In the genomic region with DNA sequence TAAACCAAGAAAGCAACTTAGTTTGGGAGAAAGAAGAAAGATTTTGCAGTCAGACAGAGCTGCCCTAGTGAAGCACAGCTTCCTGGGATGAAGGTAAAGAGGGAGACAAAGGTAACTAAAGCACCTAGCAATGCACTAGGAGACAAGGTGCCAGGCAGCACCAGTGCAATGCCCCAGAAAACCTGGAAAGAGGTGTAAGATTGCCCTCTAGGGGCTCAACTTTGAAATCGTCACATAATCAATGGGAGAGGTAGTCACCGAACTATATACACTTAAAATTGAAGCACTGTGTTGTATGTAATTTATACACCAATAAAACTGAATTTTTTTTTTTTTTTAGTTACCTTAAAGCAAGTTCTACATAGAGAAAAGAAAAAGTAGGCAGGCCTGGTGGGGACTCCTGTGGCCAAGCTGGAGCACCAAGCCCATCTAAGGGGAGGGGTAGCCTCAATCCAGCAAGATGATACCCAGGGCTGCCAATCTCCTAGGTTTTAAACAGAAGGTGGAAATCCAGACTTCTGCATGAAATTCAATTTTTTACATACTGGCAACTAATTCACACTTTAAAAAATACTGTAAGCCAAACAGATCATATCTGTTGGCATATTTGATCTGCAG, we compare ENCODE assay signal across 8 cellular contexts. TPM values are rescaled to one million over a fixed set of nuclear protein-coding genes. Genes with fewer than 3 reads are reported as not detected.
DNase-seq lines count a peak whose midpoint lies in the region; ATAC-seq and TF ChIP-seq lines count a peak whose summit lies in the region.

No MANE protein-coding gene starts in this region.

- H3K4me1 ChIP-seq in OCI-LY1 (ENCODE audit: insufficient read depth, low read length, severe bottlenecking), result no peaks in the 10 kb centered on the region

- H3K9me2 ChIP-seq in OCI-LY1 (ENCODE audit: low read depth, low read length), result no peaks in the 10 kb centered on the region

- H3K27me3 ChIP-seq in OCI-LY1 (ENCODE audit: insufficient read depth, low read length), result no peaks in the 10 kb centered on the region

- H3K4me2 ChIP-seq in OCI-LY1 (ENCODE audit: low read length), result no peak overlapping the region

- no peaks in the 10 kb centered on the region for H3F3A ChIP-seq in OCI-LY1 (ENCODE audit: insufficient read depth, low read length)

- H3K79me2 ChIP-seq in OCI-LY1 (ENCODE audit: insufficient read depth, low read length), result no peaks in the 10 kb centered on the region

- no peaks in the 10 kb centered on the region for H4K20me1 ChIP-seq in OCI-LY1 (ENCODE audit: insufficient read depth, low read length)

- no peak overlapping the region for H2AFZ ChIP-seq in OCI-LY1 (ENCODE audit: low read length)

- no peak overlapping the region for H3K9ac ChIP-seq in OCI-LY1 (ENCODE audit: low read length)

- DNase-seq in COR-L47 (lab: John Stamatoyannopoulos, UW) (peak; percentile 40), putamen (ENCODE audit: low spot score) (peak; percentile 48)
- DNase-seq in stimulated activated CD4-positive, alpha-beta T cell treated with anti-CD3 and anti-CD28 coated beads, Interleukin-1b, Interleukin-23, amount 100 ng/mL, for 48 hours, result no peak
- no peak for DNase-seq in stimulated activated CD8-positive, alpha-beta memory T cell treated with anti-CD3 and anti-CD28 coated beads, Interleukin-4, amount 100 ng/mL, for 48 hours

- no peak overlapping the region for H3K27ac ChIP-seq in OCI-LY1 (ENCODE audit: low read depth, low read length, poor library complexity, severe bottlenecking)

- no peaks in the 10 kb centered on the region for H3K9me3 ChIP-seq in OCI-LY1 (ENCODE audit: low read length)

- H3K36me3 ChIP-seq in OCI-LY1 (ENCODE audit: insufficient read depth, low read length), result peaks cover 90% of the 10 kb centered on the region

- peak; percentile 43 for ATAC-seq in HG03442 (IDR thresholded peaks at IDR 0.05; ENCODE audit: unreplicated experiment)
- ATAC-seq in esophagus mucosa, result peak; percentile 68
- no peak for ATAC-seq in HG02571 (IDR thresholded peaks at IDR 0.05; ENCODE audit: unreplicated experiment)

- H3K4me3 ChIP-seq in OCI-LY1 (ENCODE audit: low read depth, low read length, poor library complexity, severe bottlenecking), result no peak overlapping the region

- peak; percentile 32; the same call in 1 of the 2 replicates for TF ChIP-seq CTCF in OCI-LY1 (IDR thresholded peaks at IDR 0.05; ENCODE audit: low read length)

RNA-seq across cellular contexts. Expression of a gene that starts 48.2 kb away (rescaled TPM):
- total RNA-seq in esophagus mucosa, result 31.6 TPM

Comparison
In these comparisons a context has a peak if more than half of its experiments do, and no peak if none do; other contexts are left out.
1. DNase-seq: peak in COR-L47 (single experiment) and putamen (single experiment); none in stimulated activated CD4-positive, alpha-beta T cell treated with anti-CD3 and anti-CD28 coated beads, Interleukin-1b, Interleukin-23, amount 100 ng/mL, for 48 hours (single experiment) and stimulated activated CD8-positive, alpha-beta memory T cell treated with anti-CD3 and anti-CD28 coated beads, Interleukin-4, amount 100 ng/mL, for 48 hours (single experiment).